In the genomic region with DNA sequence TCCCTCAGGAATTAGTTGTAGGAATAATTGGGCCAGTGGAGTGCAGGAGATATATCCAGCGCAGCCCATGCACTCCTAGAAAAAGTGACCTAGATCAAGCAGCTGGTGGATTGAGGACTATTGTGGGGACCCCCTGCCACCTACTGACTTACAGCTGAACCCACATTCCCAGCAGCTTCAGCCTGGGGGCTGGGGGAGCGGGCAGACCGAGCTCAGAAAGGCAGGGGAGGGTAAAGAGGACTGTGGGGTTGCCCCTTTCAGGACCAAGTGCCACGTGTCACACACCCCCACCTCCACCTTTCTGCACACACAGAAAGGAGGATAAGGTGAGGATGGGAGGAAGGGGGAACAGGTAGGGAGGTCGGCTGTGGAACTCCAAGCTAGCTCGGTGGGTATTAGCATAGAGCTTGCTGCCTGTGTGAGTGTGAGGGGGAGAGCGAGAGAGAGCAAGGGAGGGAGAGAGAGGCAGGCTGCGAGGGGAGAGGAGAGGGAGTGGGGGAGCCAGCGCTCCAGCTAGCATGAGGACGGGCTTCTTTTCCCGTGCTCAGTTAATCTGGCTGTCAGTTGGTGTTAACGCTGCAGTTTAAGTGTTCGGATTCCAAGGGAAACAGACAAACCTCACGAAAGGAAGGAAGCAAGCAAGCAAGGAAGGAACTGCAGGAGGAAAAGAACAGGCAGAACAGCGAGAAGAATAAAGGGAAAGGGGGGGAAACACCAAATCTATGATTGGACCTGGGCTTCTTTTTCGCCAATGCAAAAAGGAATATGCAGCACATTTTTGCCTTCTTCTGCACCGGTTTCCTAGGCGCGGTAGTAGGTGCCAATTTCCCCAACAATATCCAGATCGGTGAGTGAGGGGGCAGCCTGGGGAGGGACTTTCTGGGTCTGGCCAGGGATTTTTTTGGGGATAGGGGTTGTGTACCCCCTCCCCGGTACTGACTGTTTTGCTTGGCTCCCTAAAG, we compare ENCODE assay signal across 12 cellular contexts. TPM values are rescaled to one million over a fixed set of nuclear protein-coding genes. Genes with fewer than 3 reads are reported as not detected.
DNase-seq lines count a peak whose midpoint lies in the region; ATAC-seq, FAIRE-seq and TF ChIP-seq lines count a peak whose summit lies in the region.
"Had no signal": no experiment of that assay in that cellular context is flagged by ENCODE, and none has a peak within 500 bp of the region (broad histone marks: within the 10 kb centered on the region; RNA-seq: fewer than 3 reads in every experiment).

A gene (plus strand): TSS at position 547 of the 962 bp plus-strand sequence.

- no peaks in the 10 kb centered on the region for H3K79me2 ChIP-seq in neural progenitor cell (ENCODE audit: low read depth)
- H3K79me2 ChIP-seq: parathyroid adenoma had no signal

- peak within 1 kb of the TSS; percentile 77 for H2AFZ ChIP-seq in neural progenitor cell (replicated peaks)
- H2AFZ ChIP-seq: parathyroid adenoma had no signal

- TF ChIP-seq POLR2A in GM12891 (IDR thresholded peaks at IDR 0.05; ENCODE audit: low read depth, low read length), result no peak

- H3K36me3 ChIP-seq in BE2C (no peaks in the 10 kb centered on the region), neural progenitor cell (no peaks in the 10 kb centered on the region)

- H3K9ac ChIP-seq in neural progenitor cell, result no peak within 1 kb of the TSS
- H3K9ac ChIP-seq: parathyroid adenoma had no signal

- H3K4me3 Mint-ChIP-seq in neural progenitor cell, result peak within 1 kb of the TSS; percentile 93
- H3K4me3 Mint-ChIP-seq: activated T-cell treated with anti-CD3 and anti-CD28 coated beads, Interleukin-2, amount 50 U/mL, for 72 hours had no signal

- FAIRE-seq in GM12891 (lab: Jason Lieb, UNC), result no peak

- peak within 1 kb of the TSS; percentile 72 for H3K4me2 ChIP-seq in neural progenitor cell

- TF ChIP-seq CTCF in BE2C (IDR thresholded peaks at IDR 0.05; ENCODE audit: low read depth, low read length) (no peak), epithelial cell of esophagus (IDR thresholded peaks at IDR 0.05; ENCODE audit: insufficient read depth, low read depth, low read length, missing control alignments) (no peak), neural progenitor cell (IDR thresholded peaks at IDR 0.05) (peak; percentile 12)

- H3K9me3 Mint-ChIP-seq in neural progenitor cell, result no peaks in the 10 kb centered on the region

- no peaks in the 10 kb centered on the region for H3K27me3 Mint-ChIP-seq in neural progenitor cell (ENCODE audit: insufficient read depth, low read depth)

- H3K27me3 ChIP-seq in BE2C, result peaks cover 7% of the 10 kb centered on the region; the same call in 1 of the 2 replicates
- H3K27me3 ChIP-seq in neural progenitor cell, result peaks cover 7% of the 10 kb centered on the region

- H3K4me1 ChIP-seq in BE2C (no peaks in the 10 kb centered on the region), neural progenitor cell (peaks cover 29% of the 10 kb centered on the region)
- H3K4me1 ChIP-seq: Caco-2, parathyroid adenoma had no signal

- no peaks in the 10 kb centered on the region for H4K20me1 ChIP-seq in neural progenitor cell (ENCODE audit: low read depth)

- no peak for ATAC-seq in GM18498 (IDR thresholded peaks at IDR 0.05; ENCODE audit: unreplicated experiment)
- ATAC-seq in HG02610 (IDR thresholded peaks at IDR 0.05; ENCODE audit: unreplicated experiment), result no peak
- ATAC-seq in HG03521 (IDR thresholded peaks at IDR 0.05; ENCODE audit: unreplicated experiment), result no peak
- ATAC-seq: activated T-cell treated with anti-CD3 and anti-CD28 coated beads, Interleukin-2, amount 50 U/mL, for 72 hours had no signal

- no peak within 1 kb of the TSS for H3K27ac ChIP-seq in neural progenitor cell
- H3K27ac ChIP-seq: parathyroid adenoma had no signal

- peaks cover 49% of the 10 kb centered on the region for H3K4me1 Mint-ChIP-seq in neural progenitor cell

- H3K4me3 ChIP-seq in BE2C (ENCODE audit: low read depth, low read length) (peak within 1 kb of the TSS; percentile 15; the same call in 1 of the 2 replicates), epithelial cell of esophagus (ENCODE audit: low read length) (peak within 1 kb of the TSS; percentile 14), neural progenitor cell (peak within 1 kb of the TSS; percentile 40)

- no peaks in the 10 kb centered on the region for H3K36me3 Mint-ChIP-seq in neural progenitor cell

- H3K9me3 ChIP-seq in BE2C, result no peaks in the 10 kb centered on the region
- no peaks in the 10 kb centered on the region for H3K9me3 ChIP-seq in neural progenitor cell (ENCODE audit: low read depth)
- H3K9me3 ChIP-seq: Caco-2 had no signal

- DNase-seq in BE2C (no peak), NCI-H1694 treated with DMSO at 0.1 percent for 48 hours (lab: John Stamatoyannopoulos, UW) (peak; percentile 47), epithelial cell of esophagus (ENCODE audit: low read depth) (no peak), neural progenitor cell (ENCODE audit: low spot score) (peak; percentile 74), GM12891 (ENCODE audit: insufficient read length, low spot score) (no peak)
- DNase-seq: activated T-cell treated with anti-CD3 and anti-CD28 coated beads, Interleukin-2, amount 50 U/mL, for 72 hours; Caco-2 had no signal

- H3K27ac Mint-ChIP-seq in neural progenitor cell, result peak within 1 kb of the TSS; percentile 80
- H3K27ac Mint-ChIP-seq: activated T-cell treated with anti-CD3 and anti-CD28 coated beads, Interleukin-2, amount 50 U/mL, for 72 hours had no signal

- peaks cover 5% of the 10 kb centered on the region for H3F3A ChIP-seq in neural progenitor cell (ENCODE audit: low read depth)

TF ChIP-seq in GM12891, 5 proteins besides CTCF, POLR2A, EP300 and RAD21:
- TF ChIP-seq PAX5 (IDR thresholded peaks at IDR 0.05; ENCODE audit: insufficient read depth, low read length, severe bottlenecking) (no peak), POU2F2 (IDR thresholded peaks at IDR 0.05; ENCODE audit: low read depth, low read length) (no peak), POLR2AphosphoS5 (IDR thresholded peaks at IDR 0.05; ENCODE audit: low read depth, low read length) (no peak), TAF1 (IDR thresholded peaks at IDR 0.05; ENCODE audit: low read depth, low read length) (no peak), SPI1 (IDR thresholded peaks at IDR 0.05; ENCODE audit: low read depth, low read length) (no peak)

RNA-seq across cellular contexts. Expression of the gene that starts here (rescaled TPM):
- polyA plus RNA-seq in BE2C (2012; ENCODE audit: insufficient read depth, insufficient read length, low read depth), result 0.97 TPM
- 3.3 and 5.0 TPM in 2 replicates for total RNA-seq in neural progenitor cell (ENCODE audit: low replicate concordance)
- polyA plus RNA-seq in GM12891 (2012; ENCODE audit: low read depth, missing spikeins), result 0.03 TPM
- total RNA-seq: activated T-cell treated with anti-CD3 and anti-CD28 coated beads, Interleukin-2, amount 50 U/mL, for 72 hours; Caco-2; T-helper 1 cell treated with Interleukin-12 subunit alpha and Interleukin-12 subunit beta and Interleukin-4 antibody, amounts not matched to agents 30 ng/mL and 1 ng/mL, for 36 hours had no signal

Comparison
In these comparisons a context has a peak if more than half of its experiments do, and no peak if none do; other contexts are left out.
1. DNase-seq: peak in NCI-H1694 treated with DMSO at 0.1 percent for 48 hours (single experiment) and neural progenitor cell (single experiment); none in BE2C (single experiment), epithelial cell of esophagus (single experiment) and GM12891 (single experiment).
2. Peak in every context shown above with its lines, with median percentiles within 50 percentile points of each other: H3K4me3 ChIP-seq.